Comparison of ENCODE assay signal across 23 cellular contexts in genomic region chr11:35947437-35947836, GRCh38. TPM values are rescaled to one million over a fixed set of nuclear protein-coding genes. Genes with fewer than 3 reads are reported as not detected.
DNase-seq lines count a peak whose midpoint lies in the region; ATAC-seq and TF ChIP-seq lines count a peak whose summit lies in the region.
"Had no signal": no experiment of that assay in that cellular context is flagged by ENCODE, and none has a peak within 500 bp of the region (broad histone marks: within the 10 kb centered on the region; RNA-seq: fewer than 3 reads in every experiment).

No MANE protein-coding gene starts in this region.

- peaks cover 8% of the 10 kb centered on the region for H3K27me3 Mint-ChIP-seq in endothelial cell (ENCODE audit: unreplicated experiment)

- peak overlapping the region; percentile 26 for H3K27ac Mint-ChIP-seq in endothelial cell (ENCODE audit: unreplicated experiment)

- no peaks in the 10 kb centered on the region for H3K9me3 Mint-ChIP-seq in endothelial cell (ENCODE audit: unreplicated experiment)
- H3K9me3 Mint-ChIP-seq: CD4-positive, alpha-beta memory T cell had no signal

- H4K91ac ChIP-seq in neuronal stem cell (ENCODE audit: low read depth, low read length, poor library complexity) = no peak overlapping the region

- no peak for ATAC-seq in HG03139 (IDR thresholded peaks at IDR 0.05; ENCODE audit: unreplicated experiment)

- peaks cover 0 to 24% of the 10 kb centered on the region in 2 donors for H3K9me3 ChIP-seq in neuronal stem cell (replicated peaks in 1 of 2; ENCODE audit: control insufficient read depth in 2 of 2, insufficient read depth in 1 of 2, low read depth in 1 of 2, low read length in 2 of 2)
- H3K9me3 ChIP-seq: Peyer's patch had no signal

- H3K9ac ChIP-seq in neuronal stem cell (ENCODE audit: low read depth, low read length, poor library complexity) = no peak overlapping the region

- in situ Hi-C loops in SK-MEL-5 (cut with HindIII; ENCODE audit: low pct_unique_long_range_greater_than_20kb, low sequenced_read_pairs) = no loop called here

- H2AK5ac ChIP-seq in neuronal stem cell (ENCODE audit: low read depth, low read length) = no peak overlapping the region

- H3K4me1 Mint-ChIP-seq in endothelial cell (ENCODE audit: unreplicated experiment) = peaks cover 48% of the 10 kb centered on the region

- no peak overlapping the region for H3K4ac ChIP-seq in neuronal stem cell (ENCODE audit: low read length)

- H3K18ac ChIP-seq in neuronal stem cell (ENCODE audit: low read length) = no peak overlapping the region

- H3K36me3 Mint-ChIP-seq in endothelial cell (ENCODE audit: low read depth, unreplicated experiment) = peaks cover 8% of the 10 kb centered on the region
- H3K36me3 Mint-ChIP-seq: CD4-positive, alpha-beta memory T cell had no signal

- no peaks in the 10 kb centered on the region for H3K27me3 ChIP-seq in neuronal stem cell (ENCODE audit: control insufficient read depth in 3 of 3, insufficient read depth in 3 of 3, low read depth in 1 of 3, low read length in 3 of 3)
- H3K27me3 ChIP-seq: Peyer's patch had no signal

- H3K14ac ChIP-seq in neuronal stem cell (ENCODE audit: low read length) = no peak overlapping the region

- no peak overlapping the region for H3K23ac ChIP-seq in neuronal stem cell (ENCODE audit: low read depth, low read length, poor library complexity)

- H3K36me3 ChIP-seq in neuronal stem cell (replicated peaks in 1 of 2; ENCODE audit: control insufficient read depth in 2 of 2, insufficient read depth in 2 of 2, low read length in 2 of 2) = peaks cover 0 to 18% of the 10 kb centered on the region in 2 donors
- H3K36me3 ChIP-seq: Peyer's patch had no signal

- no peak overlapping the region for H2BK15ac ChIP-seq in neuronal stem cell (ENCODE audit: low read length)

- H3K4me1 ChIP-seq in neuronal stem cell (ENCODE audit: control insufficient read depth in 2 of 2, insufficient read depth in 1 of 2, low read depth in 1 of 2, low read length in 2 of 2) = peaks cover 22 to 28% of the 10 kb centered on the region in 2 donors
- H3K4me1 ChIP-seq: Peyer's patch had no signal

- no peak for TF ChIP-seq CTCF in endothelial cell (IDR thresholded peaks at IDR 0.05; ENCODE audit: unreplicated experiment)

- peak; percentile 15 for DNase-seq in NCI-H345 (lab: John Stamatoyannopoulos, UW)
- DNase-seq in NCI-H345 treated with DMSO at 0.1 percent for 48 hours (lab: John Stamatoyannopoulos, UW; ENCODE audit: unreplicated experiment) = no peak
- peak; percentile 68 for DNase-seq in SK-MEL-5 (ENCODE audit: low read depth, low spot score)
- no peak for DNase-seq in endothelial cell (ENCODE audit: low spot score)
- peak; percentile 6 for DNase-seq in renal cortical epithelial cell (ENCODE audit: low read depth)
- DNase-seq in cortex of kidney (lab: John Stamatoyannopoulos, UW) = no peak
- no peak for DNase-seq in neuronal stem cell (ENCODE audit: low spot score)
- DNase-seq: 8988T; CD4-positive, alpha-beta memory T cell; DMS79 treated with DMSO at 0.1 percent for 48 hours; GF-D8; NCI-H1092; NCI-H1417 treated with DMSO at 0.1 percent for 48 hours; NCI-H1694 treated with DMSO at 0.1 percent for 48 hours; NCI-H2081; NCI-H446 treated with DMSO at 0.1 percent for 48 hours; NCI-H526; Peyer's patch; SHP77 treated with DMSO at 0.1 percent for 48 hours; SW 1271 had no signal

- no peak overlapping the region for H2BK5ac ChIP-seq in neuronal stem cell (ENCODE audit: low read length)

- no peak overlapping the region for H3K4me3 Mint-ChIP-seq in endothelial cell (ENCODE audit: unreplicated experiment)
- H3K4me3 Mint-ChIP-seq: CD4-positive, alpha-beta memory T cell had no signal

- no peak overlapping the region for H3K27ac ChIP-seq in neuronal stem cell (replicated peaks; ENCODE audit: low read length)
- H3K27ac ChIP-seq: Peyer's patch, SK-N-MC had no signal

- H4K8ac ChIP-seq in neuronal stem cell (ENCODE audit: low read depth, low read length) = no peak overlapping the region

- H2BK120ac ChIP-seq in neuronal stem cell (ENCODE audit: low read depth, low read length) = no peak overlapping the region

- no peak overlapping the region for H2BK12ac ChIP-seq in neuronal stem cell (ENCODE audit: low read length)

- no peak overlapping the region for H3K4me2 ChIP-seq in neuronal stem cell (ENCODE audit: insufficient read depth, low read length, poor library complexity, severe bottlenecking)

- H2AFZ ChIP-seq in neuronal stem cell (ENCODE audit: low read length) = no peak overlapping the region

- no peak overlapping the region for H3K4me3 ChIP-seq in neuronal stem cell (ENCODE audit: low read length in 2 of 2)
- H3K4me3 ChIP-seq: Peyer's patch, SK-N-MC had no signal

- no CpG with 5 or more reads among the region's 4 CpGs for WGBS in neuronal stem cell (ENCODE audit: extremely low coverage in 2 of 2, insufficient read length in 2 of 2, insufficient replicate concordance in 1 of 2), 2 donors

- peaks cover 8% of the 10 kb centered on the region for H3K79me1 ChIP-seq in neuronal stem cell (ENCODE audit: low read depth, low read length)

RNA-seq across cellular contexts. Expression of gene LDLRAD3, which starts 3.6 kb away (rescaled TPM):
- total RNA-seq in SK-MEL-5 (2014; rRNA removed; shearing (Covaris generic)) = 28.6 and 30.0 TPM in 2 replicates
- polyA plus RNA-seq in SK-MEL-5 (2015; cell fraction: cytosol; rRNA removed) = 80.0 and 103 TPM in 2 replicates
- polyA plus RNA-seq in SK-MEL-5 (2015; cell fraction: nucleus; rRNA removed) = 27.7 and 30.2 TPM in 2 replicates
- 28.5 TPM for total RNA-seq in endothelial cell (ENCODE audit: unreplicated experiment)
- 3.3 and 3.9 TPM in 2 replicates for total RNA-seq in renal cortical epithelial cell
- polyA plus RNA-seq in neuronal stem cell (2013, experiment 1 of 2) = 53.5 TPM
- polyA plus RNA-seq in neuronal stem cell (2013, experiment 2 of 2) = 54.7 TPM
- total RNA-seq: CD4-positive, alpha-beta memory T cell; OCI-LY7 had no signal
- polyA plus RNA-seq: CD4-positive, alpha-beta memory T cell had no signal

Comparison
In these comparisons a context has a peak if more than half of its experiments do, and no peak if none do; other contexts are left out.
1. DNase-seq: peak in NCI-H345 (single experiment), SK-MEL-5 (single experiment) and renal cortical epithelial cell (single experiment); none in NCI-H345 treated with DMSO at 0.1 percent for 48 hours (single experiment), endothelial cell (single experiment), cortex of kidney (single experiment) and neuronal stem cell (single experiment).